1 cellular context compared by ENCODE assay signal in the genomic region with DNA sequence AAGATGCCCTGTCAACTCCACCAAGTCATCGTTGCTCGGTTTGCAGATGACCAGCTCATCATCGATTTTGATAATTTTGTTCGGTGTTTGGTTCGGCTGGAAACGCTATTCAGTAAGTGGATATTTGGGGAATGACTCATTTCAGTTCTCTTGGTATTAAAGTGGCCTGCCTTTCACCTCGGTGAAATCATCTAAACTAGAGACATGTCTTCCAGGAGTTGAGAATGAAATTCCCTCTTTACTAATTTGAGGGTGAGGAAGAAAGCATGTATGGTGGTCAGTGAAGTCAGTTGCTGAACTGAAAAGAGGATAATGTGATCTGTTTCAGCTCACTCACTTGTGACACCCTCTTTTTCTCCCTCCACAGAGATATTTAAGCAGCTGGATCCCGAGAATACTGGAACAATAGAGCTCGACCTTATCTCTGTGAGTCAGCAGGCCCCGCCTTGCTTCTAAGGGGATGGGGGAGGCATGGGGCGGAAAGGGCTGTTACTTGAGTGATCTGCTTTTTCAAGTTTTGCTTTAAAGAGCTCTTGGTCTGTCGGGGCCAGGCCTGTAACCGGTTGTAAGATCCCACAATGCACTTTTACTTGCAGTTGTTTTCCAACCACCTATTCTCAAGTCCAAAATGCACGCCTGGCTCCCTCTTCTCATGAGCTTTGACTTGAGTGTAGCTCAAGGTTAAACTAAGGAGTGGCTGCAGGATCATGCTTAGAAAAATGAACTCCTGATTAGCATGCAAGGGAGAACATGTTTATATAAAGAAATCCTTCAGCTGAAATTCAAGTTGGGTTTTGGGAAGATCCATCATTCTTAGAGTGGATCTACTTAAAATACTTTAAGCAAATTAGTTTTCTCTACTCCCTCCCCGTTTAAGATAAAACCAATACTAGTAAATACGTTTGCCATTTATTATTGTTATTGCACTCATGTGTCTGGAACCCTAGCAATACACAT.
A peak's percentile ranks its signal among the peaks of the same experiment; 100 is the strongest.
TF ChIP-seq lines count a peak whose summit lies in the region.

No MANE protein-coding gene starts in this region.

TF ChIP-seq in K562, 482 proteins besides CTCF, POLR2A, EP300 and RAD21 (continued from another document and continues in another):
- TF ChIP-seq, protein P1, sequence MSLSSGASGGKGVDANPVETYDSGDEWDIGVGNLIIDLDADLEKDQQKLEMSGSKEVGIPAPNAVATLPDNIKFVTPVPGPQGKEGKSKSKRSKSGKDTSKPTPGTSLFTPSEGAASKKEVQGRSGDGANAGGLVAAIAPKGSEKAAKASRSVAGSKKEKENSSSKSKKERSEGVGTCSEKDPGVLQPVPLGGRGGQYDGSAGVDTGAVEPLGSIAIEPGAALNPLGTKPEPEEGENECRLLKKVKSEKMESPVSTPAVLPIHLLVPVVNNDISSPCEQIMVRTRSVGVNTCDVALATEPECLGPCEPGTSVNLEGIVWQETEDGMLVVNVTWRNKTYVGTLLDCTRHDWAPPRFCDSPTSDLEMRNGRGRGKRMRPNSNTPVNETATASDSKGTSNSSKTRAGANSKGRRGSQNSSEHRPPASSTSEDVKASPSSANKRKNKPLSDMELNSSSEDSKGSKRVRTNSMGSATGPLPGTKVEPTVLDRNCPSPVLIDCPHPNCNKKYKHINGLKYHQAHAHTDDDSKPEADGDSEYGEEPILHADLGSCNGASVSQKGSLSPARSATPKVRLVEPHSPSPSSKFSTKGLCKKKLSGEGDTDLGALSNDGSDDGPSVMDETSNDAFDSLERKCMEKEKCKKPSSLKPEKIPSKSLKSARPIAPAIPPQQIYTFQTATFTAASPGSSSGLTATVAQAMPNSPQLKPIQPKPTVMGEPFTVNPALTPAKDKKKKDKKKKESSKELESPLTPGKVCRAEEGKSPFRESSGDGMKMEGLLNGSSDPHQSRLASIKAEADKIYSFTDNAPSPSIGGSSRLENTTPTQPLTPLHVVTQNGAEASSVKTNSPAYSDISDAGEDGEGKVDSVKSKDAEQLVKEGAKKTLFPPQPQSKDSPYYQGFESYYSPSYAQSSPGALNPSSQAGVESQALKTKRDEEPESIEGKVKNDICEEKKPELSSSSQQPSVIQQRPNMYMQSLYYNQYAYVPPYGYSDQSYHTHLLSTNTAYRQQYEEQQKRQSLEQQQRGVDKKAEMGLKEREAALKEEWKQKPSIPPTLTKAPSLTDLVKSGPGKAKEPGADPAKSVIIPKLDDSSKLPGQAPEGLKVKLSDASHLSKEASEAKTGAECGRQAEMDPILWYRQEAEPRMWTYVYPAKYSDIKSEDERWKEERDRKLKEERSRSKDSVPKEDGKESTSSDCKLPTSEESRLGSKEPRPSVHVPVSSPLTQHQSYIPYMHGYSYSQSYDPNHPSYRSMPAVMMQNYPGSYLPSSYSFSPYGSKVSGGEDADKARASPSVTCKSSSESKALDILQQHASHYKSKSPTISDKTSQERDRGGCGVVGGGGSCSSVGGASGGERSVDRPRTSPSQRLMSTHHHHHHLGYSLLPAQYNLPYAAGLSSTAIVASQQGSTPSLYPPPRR (CRISPR knock-in tag; IDR thresholded peaks at IDR 0.05; ENCODE audit: borderline replicate concordance): no peak
- TF ChIP-seq TOE1 (IDR thresholded peaks at IDR 0.05; ENCODE audit: borderline replicate concordance) (peak; percentile 72; the same call in 1 of the 2 replicates), TOE1 (CRISPR knock-in tag; IDR thresholded peaks at IDR 0.05; ENCODE audit: borderline replicate concordance, low read depth) (no peak), ZNF668 (CRISPR knock-in tag; IDR thresholded peaks at IDR 0.05) (peak; percentile 87), NRF1 (conservative IDR thresholded peaks at IDR 0.05 in 1 of 2, IDR thresholded peaks at IDR 0.05 in 1 of 2) (peak in 1 of 2 experiments; percentile 39; a peak in 3 of 4 replicates), TGIF2 (CRISPR knock-in tag; IDR thresholded peaks at IDR 0.05) (no peak), NFRKB (IDR thresholded peaks at IDR 0.05; ENCODE audit: low read depth) (peak; percentile 77), CSDE1 (IDR thresholded peaks at IDR 0.05) (peak in 1 of 2 experiments; percentile 25; a peak in 1 of 4 replicates), KDM5B (IDR thresholded peaks at IDR 0.05; ENCODE audit: insufficient replicate concordance, low read depth, low read length) (peak; percentile 71), BCOR (IDR thresholded peaks at IDR 0.05) (peak; percentile 27), CEBPB (tag; IDR thresholded peaks at IDR 0.05) (no peak), ZNF316 (IDR thresholded peaks at IDR 0.05) (peak; percentile 47), ARID1B (IDR thresholded peaks at IDR 0.05) (peak; percentile 96), RCOR1 (IDR thresholded peaks at IDR 0.05; ENCODE audit: borderline replicate concordance in 1 of 2, low read depth in 2 of 2, low read length in 2 of 2) (peak; percentile 62 to 89; a peak in 3 of 4 replicates), GATA2 (CRISPR knock-in tag; IDR thresholded peaks at IDR 0.05) (peak; percentile 91), ARID3A (IDR thresholded peaks at IDR 0.05; ENCODE audit: borderline replicate concordance, low read depth, low read length) (peak; percentile 85), HSF4 (CRISPR knock-in tag; IDR thresholded peaks at IDR 0.05; ENCODE audit: borderline replicate concordance) (no peak; the same call in 1 of the 2 replicates), MBD2 (IDR thresholded peaks at IDR 0.05; ENCODE audit: borderline replicate concordance, low read depth) (peak; percentile 64; the same call in 1 of the 2 replicates), ZBTB7A (IDR thresholded peaks at IDR 0.05; ENCODE audit: borderline replicate concordance, control insufficient read depth, low read depth, low read length) (peak; percentile 76; the same call in 1 of the 2 replicates), ZNF165 (CRISPR knock-in tag; IDR thresholded peaks at IDR 0.05; ENCODE audit: borderline replicate concordance) (0 out of 2 replicates have a peak, but pooled peaks have one; percentile 53), MAFG (tag; conservative IDR thresholded peaks at IDR 0.05) (peak; percentile 51; the same call in 1 of the 2 replicates), CBX1 (IDR thresholded peaks at IDR 0.05; ENCODE audit: low read depth) (no peak), PML (IDR thresholded peaks at IDR 0.05; ENCODE audit: low read length) (peak; percentile 84), CHAMP1 (IDR thresholded peaks at IDR 0.05) (peak; percentile 96), NR2C1 (IDR thresholded peaks at IDR 0.05) (peak; percentile 34; the same call in 1 of the 2 replicates), NR2C1 (tag; IDR thresholded peaks at IDR 0.05) (peak; percentile 26; the same call in 1 of the 2 replicates), HDAC3 (IDR thresholded peaks at IDR 0.05; ENCODE audit: borderline replicate concordance, partially characterized antibody) (peak; percentile 72), ZNF23 (CRISPR knock-in tag; IDR thresholded peaks at IDR 0.05) (peak; percentile 17; the same call in 1 of the 2 replicates), RBM22 (IDR thresholded peaks at IDR 0.05; ENCODE audit: low read depth, low read length, poor library complexity, severe bottlenecking) (no peak), NR4A1 (CRISPR knock-in tag; IDR thresholded peaks at IDR 0.05) (peak; percentile 76; the same call in 1 of the 2 replicates), NR4A1 (tag; IDR thresholded peaks at IDR 0.05) (no peak; the same call in none of the 2 replicates), GATAD2B (IDR thresholded peaks at IDR 0.05; ENCODE audit: borderline replicate concordance) (0 out of 2 replicates have a peak, but pooled peaks have one; percentile 43), SFPQ (IDR thresholded peaks at IDR 0.05; ENCODE audit: low read depth, low read length) (no peak), PHF8 (IDR thresholded peaks at IDR 0.05; ENCODE audit: borderline replicate concordance, low read length) (peak; percentile 33; the same call in 1 of the 2 replicates), ETV1 (tag; conservative IDR thresholded peaks at IDR 0.05; ENCODE audit: low read depth) (peak; percentile 45), ATF1 (CRISPR knock-in tag; IDR thresholded peaks at IDR 0.05) (no peak), ATF1 (tag; IDR thresholded peaks at IDR 0.05) (peak; percentile 91), ZNF354B (CRISPR knock-in tag; IDR thresholded peaks at IDR 0.05) (peak; percentile 2; the same call in 1 of the 2 replicates), NFE2L1 (tag; IDR thresholded peaks at IDR 0.05; ENCODE audit: borderline replicate concordance, low read depth) (peak; percentile 21; the same call in 1 of the 2 replicates), ETS2 (tag; IDR thresholded peaks at IDR 0.05; ENCODE audit: borderline replicate concordance, poor library complexity, severe bottlenecking) (no peak), TAF9B (IDR thresholded peaks at IDR 0.05; ENCODE audit: partially characterized antibody) (peak; percentile 86), HDAC2 (IDR thresholded peaks at IDR 0.05) (peak; percentile 64; the same call in 1 of the 2 replicates), EP400 (IDR thresholded peaks at IDR 0.05) (peak; percentile 76)
- TF ChIP-seq, protein P2, sequence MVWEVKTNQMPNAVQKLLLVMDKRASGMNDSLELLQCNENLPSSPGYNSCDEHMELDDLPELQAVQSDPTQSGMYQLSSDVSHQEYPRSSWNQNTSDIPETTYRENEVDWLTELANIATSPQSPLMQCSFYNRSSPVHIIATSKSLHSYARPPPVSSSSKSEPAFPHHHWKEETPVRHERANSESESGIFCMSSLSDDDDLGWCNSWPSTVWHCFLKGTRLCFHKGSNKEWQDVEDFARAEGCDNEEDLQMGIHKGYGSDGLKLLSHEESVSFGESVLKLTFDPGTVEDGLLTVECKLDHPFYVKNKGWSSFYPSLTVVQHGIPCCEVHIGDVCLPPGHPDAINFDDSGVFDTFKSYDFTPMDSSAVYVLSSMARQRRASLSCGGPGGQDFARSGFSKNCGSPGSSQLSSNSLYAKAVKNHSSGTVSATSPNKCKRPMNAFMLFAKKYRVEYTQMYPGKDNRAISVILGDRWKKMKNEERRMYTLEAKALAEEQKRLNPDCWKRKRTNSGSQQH (CRISPR knock-in tag; IDR thresholded peaks at IDR 0.05): peak; percentile 16; the same call in 1 of the 2 replicates
- TF ChIP-seq, protein P3, sequence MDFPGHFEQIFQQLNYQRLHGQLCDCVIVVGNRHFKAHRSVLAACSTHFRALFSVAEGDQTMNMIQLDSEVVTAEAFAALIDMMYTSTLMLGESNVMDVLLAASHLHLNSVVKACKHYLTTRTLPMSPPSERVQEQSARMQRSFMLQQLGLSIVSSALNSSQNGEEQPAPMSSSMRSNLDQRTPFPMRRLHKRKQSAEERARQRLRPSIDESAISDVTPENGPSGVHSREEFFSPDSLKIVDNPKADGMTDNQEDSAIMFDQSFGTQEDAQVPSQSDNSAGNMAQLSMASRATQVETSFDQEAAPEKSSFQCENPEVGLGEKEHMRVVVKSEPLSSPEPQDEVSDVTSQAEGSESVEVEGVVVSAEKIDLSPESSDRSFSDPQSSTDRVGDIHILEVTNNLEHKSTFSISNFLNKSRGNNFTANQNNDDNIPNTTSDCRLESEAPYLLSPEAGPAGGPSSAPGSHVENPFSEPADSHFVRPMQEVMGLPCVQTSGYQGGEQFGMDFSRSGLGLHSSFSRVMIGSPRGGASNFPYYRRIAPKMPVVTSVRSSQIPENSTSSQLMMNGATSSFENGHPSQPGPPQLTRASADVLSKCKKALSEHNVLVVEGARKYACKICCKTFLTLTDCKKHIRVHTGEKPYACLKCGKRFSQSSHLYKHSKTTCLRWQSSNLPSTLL (IDR thresholded peaks at IDR 0.05): peak; percentile 62; the same call in 1 of the 2 replicates
